Comparison of ENCODE assay signal across 19 cellular contexts in genomic region chr22:43298062-43298801, GRCh38. TPM values are rescaled to one million over a fixed set of nuclear protein-coding genes. Genes with fewer than 3 reads are reported as not detected.
DNase-seq lines count a peak whose midpoint lies in the region; ATAC-seq, FAIRE-seq and TF ChIP-seq lines count a peak whose summit lies in the region.
"Had no signal": no experiment of that assay in that cellular context is flagged by ENCODE, and none has a peak within 500 bp of the region (broad histone marks: within the 10 kb centered on the region; RNA-seq: fewer than 3 reads in every experiment).

No MANE protein-coding gene starts in this region.

- H3K36me3 ChIP-seq in gastroesophageal sphincter (no peaks in the 10 kb centered on the region), stomach smooth muscle (ENCODE audit: control insufficient read depth in 2 of 2, insufficient read depth in 2 of 2, low read length in 2 of 2) (no peaks in the 10 kb centered on the region)
- H3K36me3 ChIP-seq: SJSA1 had no signal

- peaks cover 4% of the 10 kb centered on the region for H3K27me3 Mint-ChIP-seq in activated CD4-positive, alpha-beta T cell treated with anti-CD3 and anti-CD28 coated beads, Interleukin-2, amount 10 ng/mL, durations not matched to agents 24 days and 14 days

- H3K4me1 Mint-ChIP-seq in activated CD4-positive, alpha-beta T cell treated with anti-CD3 and anti-CD28 coated beads, Interleukin-2, amount 10 ng/mL, durations not matched to agents 24 days and 14 days = no peaks in the 10 kb centered on the region

- no peaks in the 10 kb centered on the region for H3K9me3 Mint-ChIP-seq in activated CD4-positive, alpha-beta T cell treated with anti-CD3 and anti-CD28 coated beads, Interleukin-2, amount 10 ng/mL, durations not matched to agents 24 days and 14 days

- no peak for TF ChIP-seq POLR2A in gastroesophageal sphincter (IDR thresholded peaks at IDR 0.05)
- no peak for TF ChIP-seq POLR2A in GM12892 (IDR thresholded peaks at IDR 0.05; ENCODE audit: low read depth, low read length)

- no peaks in the 10 kb centered on the region for H3K36me3 Mint-ChIP-seq in activated CD4-positive, alpha-beta T cell treated with anti-CD3 and anti-CD28 coated beads, Interleukin-2, amount 10 ng/mL, durations not matched to agents 24 days and 14 days (ENCODE audit: low read depth)
- H3K36me3 Mint-ChIP-seq: naive B cell had no signal

- WGBS in gastroesophageal sphincter (ENCODE audit: low coverage in 1 of 2), 2 donors = 41 to 70% methylated on average over 4 to 5 of the region's 18 CpGs

- H3K4me3 ChIP-seq in gastroesophageal sphincter (no peak overlapping the region), stomach smooth muscle (ENCODE audit: low read length in 2 of 2) (no peak overlapping the region)
- H3K4me3 ChIP-seq: lung, SJSA1 had no signal

- no peak overlapping the region for H3K9ac ChIP-seq in stomach smooth muscle (ENCODE audit: low read length in 2 of 2)

- intact Hi-C loops in activated CD4-positive, alpha-beta T cell treated with anti-CD3 and anti-CD28 coated beads, Interleukin-2, amount 10 ng/mL, durations not matched to agents 24 days and 14 days (cut with micrococcal nuclease) = no loop called here

- no peak for TF ChIP-seq EP300 in gastroesophageal sphincter (IDR thresholded peaks at IDR 0.05)

- no peak overlapping the region for H3K27ac Mint-ChIP-seq in activated CD4-positive, alpha-beta T cell treated with anti-CD3 and anti-CD28 coated beads, Interleukin-2, amount 10 ng/mL, durations not matched to agents 24 days and 14 days
- H3K27ac Mint-ChIP-seq: naive B cell had no signal

- no peaks in the 10 kb centered on the region for H3K27me3 ChIP-seq in gastroesophageal sphincter
- no peaks in the 10 kb centered on the region for H3K27me3 ChIP-seq in stomach smooth muscle (ENCODE audit: control insufficient read depth in 1 of 2, insufficient read depth in 2 of 2, low read length in 2 of 2)
- H3K27me3 ChIP-seq: SJSA1 had no signal

- TF ChIP-seq CTCF in C4-2B (conservative IDR thresholded peaks at IDR 0.05) = no peak
- TF ChIP-seq CTCF in gastroesophageal sphincter (IDR thresholded peaks at IDR 0.05) = no peak

- H3K4me1 ChIP-seq in gastroesophageal sphincter = peaks cover 9 to 99% (median 73%) of the 10 kb centered on the region in 3 donors
- H3K4me1 ChIP-seq in stomach smooth muscle (ENCODE audit: control insufficient read depth, insufficient read depth, low read length) = peaks cover 74% of the 10 kb centered on the region

- no peak overlapping the region for H3K4me3 Mint-ChIP-seq in activated CD4-positive, alpha-beta T cell treated with anti-CD3 and anti-CD28 coated beads, Interleukin-2, amount 10 ng/mL, durations not matched to agents 24 days and 14 days

- H3K9me3 ChIP-seq in gastroesophageal sphincter (no peaks in the 10 kb centered on the region), stomach smooth muscle (ENCODE audit: control insufficient read depth in 2 of 2, low read length in 2 of 2) (no peaks in the 10 kb centered on the region)
- H3K9me3 ChIP-seq: SJSA1 had no signal

- ATAC-seq in SK-N-SH treated with all-trans-retinoic acid at 6 μM for 48 hours (peak; percentile 32; the same call in 2 of the 3 replicates), gastroesophageal sphincter (no peak)

- DNase-seq in GM12892 (ENCODE audit: insufficient read length) (no peak), middle frontal gyrus (ENCODE audit: extremely low spot score, low spot score) (no peak), NCI-H748 treated with DMSO at 0.1 percent for 48 hours (lab: John Stamatoyannopoulos, UW) (no peak)
- no peak for DNase-seq in activated CD4-positive, alpha-beta T cell treated with anti-CD3 and anti-CD28 coated beads, Interleukin-2, amount 10 ng/mL, durations not matched to agents 24 days and 14 days
- DNase-seq: activated CD4-positive, alpha-beta T cell treated with anti-CD3 and anti-CD28 coated beads for 48 hours; activated CD8-positive, alpha-beta memory T cell treated with anti-CD3 and anti-CD28 coated beads, Interleukin-2, amount 50 U/mL, for 4 hours; anterior cingulate cortex; naive B cell; NCI-H2081 treated with DMSO at 0.1 percent for 48 hours; NCI-H526 treated with DMSO at 0.1 percent for 48 hours; OCI-M1 had no signal

- H3K27ac ChIP-seq in C4-2B (peak overlapping the region; percentile 53), gastroesophageal sphincter (peak overlapping the region; percentile 78 to 89 (median 84)), stomach smooth muscle (ENCODE audit: low read length) (peak overlapping the region; percentile 37)
- H3K27ac ChIP-seq: SJSA1 had no signal

- FAIRE-seq in GM12892 (lab: Jason Lieb, UNC) = no peak
- FAIRE-seq: endometrium, urothelium cell line had no signal

TF ChIP-seq in SK-N-SH treated with all-trans-retinoic acid at 6 μM for 48 hours, 23 proteins besides CTCF, POLR2A, EP300 and RAD21:
- TF ChIP-seq TCF4 (CRISPR knock-in tag; IDR thresholded peaks at IDR 0.05; ENCODE audit: borderline replicate concordance) (peak; percentile 70; the same call in 1 of the 2 replicates), ZFP30 (CRISPR knock-in tag; IDR thresholded peaks at IDR 0.05) (no peak), CSDC2 (CRISPR knock-in tag; IDR thresholded peaks at IDR 0.05) (no peak), POU6F1 (CRISPR knock-in tag; IDR thresholded peaks at IDR 0.05; ENCODE audit: borderline replicate concordance, low read depth) (no peak), ARNTL (CRISPR knock-in tag; IDR thresholded peaks at IDR 0.05; ENCODE audit: borderline replicate concordance, low read depth) (no peak)
- TF ChIP-seq, protein P1, sequence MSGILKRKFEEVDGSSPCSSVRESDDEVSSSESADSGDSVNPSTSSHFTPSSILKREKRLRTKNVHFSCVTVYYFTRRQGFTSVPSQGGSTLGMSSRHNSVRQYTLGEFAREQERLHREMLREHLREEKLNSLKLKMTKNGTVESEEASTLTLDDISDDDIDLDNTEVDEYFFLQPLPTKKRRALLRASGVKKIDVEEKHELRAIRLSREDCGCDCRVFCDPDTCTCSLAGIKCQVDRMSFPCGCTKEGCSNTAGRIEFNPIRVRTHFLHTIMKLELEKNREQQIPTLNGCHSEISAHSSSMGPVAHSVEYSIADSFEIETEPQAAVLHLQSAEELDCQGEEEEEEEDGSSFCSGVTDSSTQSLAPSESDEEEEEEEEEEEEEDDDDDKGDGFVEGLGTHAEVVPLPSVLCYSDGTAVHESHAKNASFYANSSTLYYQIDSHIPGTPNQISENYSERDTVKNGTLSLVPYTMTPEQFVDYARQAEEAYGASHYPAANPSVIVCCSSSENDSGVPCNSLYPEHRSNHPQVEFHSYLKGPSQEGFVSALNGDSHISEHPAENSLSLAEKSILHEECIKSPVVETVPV (CRISPR knock-in tag; IDR thresholded peaks at IDR 0.05) = no peak

RNA-seq across cellular contexts. Expression of gene SCUBE1, which starts 44.9 kb away (rescaled TPM):
- total RNA-seq in gastroesophageal sphincter = 100 to 1,000 TPM in 2 of 4 donors, 10 to 100 TPM in 2; 37.3 to 107 (median 75.9) TPM
- polyA plus RNA-seq in GM12892 (2012; ENCODE audit: missing spikeins) = not detected
- not detected in 2 replicates for total RNA-seq in activated CD4-positive, alpha-beta T cell treated with anti-CD3 and anti-CD28 coated beads, Interleukin-2, amount 10 ng/mL, durations not matched to agents 24 days and 14 days
- total RNA-seq: SJSA1 had no signal

Comparison
In these comparisons a context has a peak if more than half of its experiments do, and no peak if none do; other contexts are left out.
1. RNA of gene SCUBE1, which starts 44.9 kb away (total RNA-seq): 37.3 to 107 TPM in gastroesophageal sphincter; not detected in activated CD4-positive, alpha-beta T cell treated with anti-CD3 and anti-CD28 coated beads, Interleukin-2, amount 10 ng/mL, durations not matched to agents 24 days and 14 days; every median in the first group is over 10 times any median in the second.
2. Peak in every context shown above with its lines, with median percentiles within 50 percentile points of each other: H3K27ac ChIP-seq.